Comparison of ENCODE assay signal across 23 cellular contexts in the genomic region with DNA sequence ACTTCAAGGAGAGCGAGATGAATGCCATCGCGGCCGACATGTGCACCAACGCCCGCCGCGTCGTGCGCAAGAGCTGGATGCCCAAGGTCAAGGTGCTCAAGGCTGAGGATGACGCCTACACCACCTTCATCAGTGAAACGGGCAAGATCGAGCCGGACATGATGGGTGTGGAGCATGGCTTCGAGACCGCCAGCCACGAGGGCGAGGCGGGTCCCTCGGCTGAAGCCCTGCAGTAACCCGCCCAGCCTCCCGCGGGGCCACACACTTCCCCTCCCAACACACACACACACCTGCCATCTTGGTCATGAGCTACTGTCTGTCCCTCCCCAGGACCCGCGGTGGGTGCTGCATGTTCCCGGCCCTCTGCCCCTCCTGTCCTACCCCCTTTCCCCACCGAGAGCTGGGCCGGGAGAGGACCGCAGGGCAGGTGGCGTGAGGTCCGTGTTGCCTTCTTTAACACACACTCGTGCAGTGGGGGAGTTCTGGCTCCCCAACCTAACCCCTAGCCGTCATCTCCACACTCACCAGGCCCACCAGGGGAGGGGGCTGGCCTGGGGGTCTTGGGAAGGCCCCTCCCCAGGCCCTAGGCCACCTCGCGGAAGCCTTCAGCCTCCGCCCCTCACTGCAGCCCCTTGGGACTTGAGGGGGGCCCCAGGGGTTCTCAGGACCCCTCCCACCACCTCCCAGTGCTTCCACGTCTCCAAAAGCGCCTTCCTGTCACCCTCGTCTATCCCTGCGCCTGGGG. TPM values are rescaled to one million over a fixed set of nuclear protein-coding genes. Genes with fewer than 3 reads are reported as not detected.
"Had no signal": no experiment of that assay in that cellular context is flagged by ENCODE, and none has a peak within 500 bp of the region (broad histone marks: within the 10 kb centered on the region; RNA-seq: fewer than 3 reads in every experiment).

No MANE protein-coding gene starts in this region.

- H3K27ac Mint-ChIP-seq: activated naive CD8-positive, alpha-beta T cell; activated T-helper 2 cell treated with anti-CD3 and anti-CD28 coated beads, Interferon-gamma antibody, Interleukin-2, Interleukin-4, amounts not matched to agents 10 μg/mL and 5 μg/mL and 100 μg/mL, durations not matched to agents 14 hours and 24 hours and 36 hours; memory B cell; nephron; progenitor cell of endocrine pancreas; WTC11 had no signal

- H3K4me1 Mint-ChIP-seq: memory B cell, nephron had no signal

- DNase-seq: activated naive CD4-positive, alpha-beta T cell; activated T-cell treated with anti-CD3 and anti-CD28 coated beads, Interleukin-2, amount 50 U/mL, for 1 hour; adrenal gland; brain microvascular endothelial cell; dermis blood vessel endothelial cell; esophagus squamous epithelium; gastrocnemius medialis; head of caudate nucleus; hypothalamus; left colon; stimulated activated CD4-positive, alpha-beta T cell treated with anti-CD3 and anti-CD28 coated beads, Interleukin-4, amount 100 ng/mL, for 24 hours; stimulated activated naive CD8-positive, alpha-beta T cell treated with anti-CD3 and anti-CD28 coated beads, Interleukin-15, Interleukin-2, amounts not matched to agents 100 U/mL and 50 U/mL, for 24 hours; substantia nigra; T1000; tibial artery had no signal

- H3K9me3 Mint-ChIP-seq: activated T-helper 2 cell treated with anti-CD3 and anti-CD28 coated beads, Interferon-gamma antibody, Interleukin-2, Interleukin-4, amounts not matched to agents 10 μg/mL and 5 μg/mL and 100 μg/mL, durations not matched to agents 14 hours and 24 hours and 36 hours; memory B cell; nephron; WTC11 had no signal

- ATAC-seq: gastrocnemius medialis; left colon; stimulated activated naive CD8-positive, alpha-beta T cell treated with anti-CD3 and anti-CD28 coated beads, Interleukin-15, Interleukin-2, amounts not matched to agents 100 U/mL and 50 U/mL, for 24 hours; WTC11 had no signal

- H3K27ac ChIP-seq: adrenal gland, ascending aorta, brain microvascular endothelial cell, esophagus squamous epithelium, gastrocnemius medialis, tibial artery had no signal

- H3K4me1 ChIP-seq: adrenal gland, ascending aorta had no signal

- H3K27me3 Mint-ChIP-seq: activated naive CD8-positive, alpha-beta T cell; memory B cell; progenitor cell of endocrine pancreas had no signal

- H3K4me3 Mint-ChIP-seq: activated naive CD8-positive, alpha-beta T cell; memory B cell; nephron; WTC11 had no signal

- H3K4me3 ChIP-seq: adrenal gland, ascending aorta, esophagus squamous epithelium, gastrocnemius medialis, tibial artery had no signal

- H3K36me3 Mint-ChIP-seq: activated naive CD8-positive, alpha-beta T cell had no signal

- H3K27me3 ChIP-seq: adrenal gland, ascending aorta, brain microvascular endothelial cell, esophagus squamous epithelium, gastrocnemius medialis, tibial artery had no signal

- H3K9me3 ChIP-seq: adrenal gland, ascending aorta, esophagus squamous epithelium, gastrocnemius medialis, tibial artery had no signal

RNA-seq across cellular contexts. Expression of a gene that starts 35.7 kb away (rescaled TPM):
- total RNA-seq: myocyte had no signal
